ENCODE assay signal across 2 cellular contexts in genomic region chr7:116505823-116506222, GRCh38.
TF ChIP-seq lines count a peak whose summit lies in the region.

No MANE protein-coding gene starts in this region.

TF ChIP-seq in IMR-90, 13 proteins besides CTCF, POLR2A, EP300 and RAD21:
- no peak for TF ChIP-seq SMC3 (IDR thresholded peaks at IDR 0.05; ENCODE audit: low read depth, low read length)
- TF ChIP-seq USF2 (IDR thresholded peaks at IDR 0.05; ENCODE audit: low read depth, low read length) = no peak
- TF ChIP-seq ELK1 (IDR thresholded peaks at IDR 0.05; ENCODE audit: borderline replicate concordance, low read depth, low read length) = no peak
- TF ChIP-seq RFX5 (IDR thresholded peaks at IDR 0.05; ENCODE audit: low read depth, low read length) = no peak
- no peak for TF ChIP-seq CHD1 (IDR thresholded peaks at IDR 0.05; ENCODE audit: low read depth, low read length)
- TF ChIP-seq MXI1 (IDR thresholded peaks at IDR 0.05; ENCODE audit: borderline replicate concordance, low read depth, low read length) = no peak
- TF ChIP-seq CEBPB (IDR thresholded peaks at IDR 0.05; ENCODE audit: low read depth, low read length) = no peak
- no peak for TF ChIP-seq MAZ (IDR thresholded peaks at IDR 0.05; ENCODE audit: borderline replicate concordance, low read depth, low read length)
- TF ChIP-seq MAFK (IDR thresholded peaks at IDR 0.05; ENCODE audit: low read depth, low read length) = no peak
- no peak for TF ChIP-seq FOS (IDR thresholded peaks at IDR 0.05; ENCODE audit: low read depth, low read length)

TF ChIP-seq in endothelial cell of umbilical vein, 7 proteins besides CTCF, POLR2A, EP300 and RAD21:
- no peak for TF ChIP-seq EZH2 (IDR thresholded peaks at IDR 0.05; ENCODE audit: borderline replicate concordance, low read depth, low read length, severe bottlenecking)
- TF ChIP-seq MYC (IDR thresholded peaks at IDR 0.05; ENCODE audit: low read depth, low read length) = no peak
- TF ChIP-seq POLR2AphosphoS5 (IDR thresholded peaks at IDR 0.05; ENCODE audit: insufficient read depth, low read depth, low read length) = no peak
- TF ChIP-seq FOS (IDR thresholded peaks at IDR 0.05; ENCODE audit: borderline replicate concordance, insufficient read depth, low read length) = no peak
- no peak for TF ChIP-seq JUN (IDR thresholded peaks at IDR 0.05; ENCODE audit: borderline replicate concordance, insufficient read depth, insufficient read length, low read depth)
- no peak for TF ChIP-seq GATA2 (IDR thresholded peaks at IDR 0.05; ENCODE audit: insufficient read depth, insufficient read length, low read depth, low read length)
- no peak for TF ChIP-seq MAX (IDR thresholded peaks at IDR 0.05; ENCODE audit: insufficient read depth, insufficient read length)
